Comparison of ENCODE assay signal across 18 cellular contexts in genomic region chr11:65377036-65377435, GRCh38.
DNase-seq lines count a peak whose midpoint lies in the region; ATAC-seq and TF ChIP-seq lines count a peak whose summit lies in the region.
"Had no signal": no experiment of that assay in that cellular context is flagged by ENCODE, and none has a peak within 500 bp of the region (broad histone marks: within the 10 kb centered on the region; RNA-seq: fewer than 3 reads in every experiment).

No MANE protein-coding gene starts in this region.

- no peak overlapping the region for H3K4me3 ChIP-seq in BLaER1
- no peak overlapping the region for H3K4me3 ChIP-seq in HEK293 (ENCODE audit: low read depth, low read length)
- H3K4me3 ChIP-seq: GM12878 had no signal

- H3K27ac ChIP-seq in BLaER1, result peak overlapping the region; percentile 20; the same call in 1 of the 2 replicates
- H3K27ac ChIP-seq in HEK293 (ENCODE audit: extremely low read depth, low read depth, low read length), result no peak overlapping the region

- no peaks in the 10 kb centered on the region for H4K20me1 ChIP-seq in BLaER1

- POLR2A ChIA-PET in HEK293 (lab: Yijun Ruan, JAX), result no interaction called here

- H3K27me3 Mint-ChIP-seq in memory B cell, result no peaks in the 10 kb centered on the region
- H3K27me3 Mint-ChIP-seq in stimulated activated memory B cell treated with anti-CD40 and anti-IgM and Interleukin-4, amounts not matched to agents 10 μg/mL and 1 μg/mL and 100 μg/mL, for 72 hours, result no peaks in the 10 kb centered on the region
- H3K27me3 Mint-ChIP-seq: IgD-negative memory B cell had no signal

- H3K9me3 ChIP-seq in BLaER1 (no peaks in the 10 kb centered on the region), HEK293 (ENCODE audit: control insufficient read depth, insufficient read depth, low read depth, low read length) (no peaks in the 10 kb centered on the region)

- no peaks in the 10 kb centered on the region for H3K27me3 ChIP-seq in BLaER1

- H3K36me3 ChIP-seq in BLaER1, result no peaks in the 10 kb centered on the region
- H3K36me3 ChIP-seq in HEK293 (ENCODE audit: control insufficient read depth in 2 of 2, insufficient read depth in 1 of 2, low read length in 2 of 2), result no peaks in the 10 kb centered on the region

- H3K27ac Mint-ChIP-seq in memory B cell, result peak overlapping the region; percentile 87
- peak overlapping the region; percentile 96 for H3K27ac Mint-ChIP-seq in stimulated activated memory B cell treated with anti-CD40 and anti-IgM and Interleukin-4, amounts not matched to agents 10 μg/mL and 1 μg/mL and 100 μg/mL, for 72 hours
- H3K27ac Mint-ChIP-seq: HFFc6 had no signal

- H3K4me2 ChIP-seq in BLaER1, result peak overlapping the region; percentile 74

- H3K4me1 ChIP-seq in BLaER1 (peaks cover 59% of the 10 kb centered on the region), HEK293 (ENCODE audit: control insufficient read depth, insufficient read depth, low read length) (no peaks in the 10 kb centered on the region)

- peak overlapping the region; percentile 56; the same call in 1 of the 2 replicates for H3K9ac ChIP-seq in BLaER1

- CTCF ChIA-PET in HEK293 (lab: Yijun Ruan, JAX), result no interaction called here

- H3K36me3 Mint-ChIP-seq in memory B cell, result no peaks in the 10 kb centered on the region
- H3K36me3 Mint-ChIP-seq in stimulated activated memory B cell treated with anti-CD40 and anti-IgM and Interleukin-4, amounts not matched to agents 10 μg/mL and 1 μg/mL and 100 μg/mL, for 72 hours, result no peaks in the 10 kb centered on the region

- no peaks in the 10 kb centered on the region for H3K9me3 Mint-ChIP-seq in memory B cell
- no peaks in the 10 kb centered on the region for H3K9me3 Mint-ChIP-seq in stimulated activated memory B cell treated with anti-CD40 and anti-IgM and Interleukin-4, amounts not matched to agents 10 μg/mL and 1 μg/mL and 100 μg/mL, for 72 hours
- H3K9me3 Mint-ChIP-seq: CD8-positive, alpha-beta T cell; HFFc6; IgD-negative memory B cell had no signal

- DNase-seq in memory B cell (ENCODE audit: low spot score in 2 of 2) (no peak), pons (ENCODE audit: low spot score) (no peak), OCI-M1 (lab: John Stamatoyannopoulos, UW) (no peak)
- no peak for DNase-seq in stimulated activated CD4-positive, alpha-beta T cell treated with anti-CD3 and anti-CD28 coated beads, Interleukin-12 subunit alpha, Interleukin-12 subunit beta, amount 100 ng/mL, for 4 hours
- DNase-seq: GDM1, GOT3, HFFc6, NCI-H187, NCI-H226, NCI-H524 treated with DMSO at 0.1 percent for 48 hours, SHP77 treated with DMSO at 0.1 percent for 48 hours had no signal

- no peak overlapping the region for H3K4me3 Mint-ChIP-seq in memory B cell
- no peak overlapping the region for H3K4me3 Mint-ChIP-seq in stimulated activated memory B cell treated with anti-CD40 and anti-IgM and Interleukin-4, amounts not matched to agents 10 μg/mL and 1 μg/mL and 100 μg/mL, for 72 hours
- H3K4me3 Mint-ChIP-seq: CD8-positive, alpha-beta T cell; HFFc6 had no signal

- ATAC-seq in memory B cell (ENCODE audit: low read depth), result no peak
- no peak for ATAC-seq in stimulated activated memory B cell treated with anti-CD40 and anti-IgM and Interleukin-4, amounts not matched to agents 10 μg/mL and 1 μg/mL and 100 μg/mL, for 72 hours
- ATAC-seq: CD8-positive, alpha-beta T cell; GM12878; Panc1 had no signal

- peaks cover 13% of the 10 kb centered on the region for H3K4me1 Mint-ChIP-seq in memory B cell
- peaks cover 37% of the 10 kb centered on the region for H3K4me1 Mint-ChIP-seq in stimulated activated memory B cell treated with anti-CD40 and anti-IgM and Interleukin-4, amounts not matched to agents 10 μg/mL and 1 μg/mL and 100 μg/mL, for 72 hours

- no peak for TF ChIP-seq CTCF in HEK293 (tag by site-specific recombination; IDR thresholded peaks at IDR 0.05)

TF ChIP-seq in HEK293, 187 proteins besides CTCF, POLR2A, EP300 and RAD21:
- TF ChIP-seq ZFP3 (tag by site-specific recombination; IDR thresholded peaks at IDR 0.05; ENCODE audit: low read depth), result no peak
- no peak for TF ChIP-seq YY2 (tag by site-specific recombination; IDR thresholded peaks at IDR 0.05)
- TF ChIP-seq ZNF292 (tag by site-specific recombination; IDR thresholded peaks at IDR 0.05; ENCODE audit: borderline replicate concordance, low read depth), result no peak
- no peak for TF ChIP-seq ZNF658 (tag by site-specific recombination; IDR thresholded peaks at IDR 0.05)
- no peak for TF ChIP-seq ZBTB49 (tag by site-specific recombination; IDR thresholded peaks at IDR 0.05; ENCODE audit: low read depth)
- no peak for TF ChIP-seq ZBTB48 (tag by site-specific recombination; IDR thresholded peaks at IDR 0.05)
- TF ChIP-seq ZIC2 (tag by site-specific recombination; IDR thresholded peaks at IDR 0.05), result peak; percentile 28; the same call in 1 of the 2 replicates
- TF ChIP-seq ZNF558 (tag by site-specific recombination; IDR thresholded peaks at IDR 0.05), result no peak
